12 cellular contexts compared by ENCODE assay signal in genomic region chr6:151060096-151060741, GRCh38.
DNase-seq lines count a peak whose midpoint lies in the region; ATAC-seq, FAIRE-seq and TF ChIP-seq lines count a peak whose summit lies in the region.
"Had no signal": no experiment of that assay in that cellular context is flagged by ENCODE, and none has a peak within 500 bp of the region (broad histone marks: within the 10 kb centered on the region; RNA-seq: fewer than 3 reads in every experiment).

No MANE protein-coding gene starts in this region.

- FAIRE-seq in H54 (lab: Jason Lieb, UNC) (peak; percentile 58), small intestine (lab: Jason Lieb, UNC) (no peak)
- FAIRE-seq: H1, K562 had no signal

- H3K36me3 ChIP-seq in small intestine (ENCODE audit: control insufficient read depth in 2 of 2, insufficient read depth in 2 of 2, low read length in 2 of 2): no peaks in the 10 kb centered on the region

- no peaks in the 10 kb centered on the region for H3K4me1 ChIP-seq in small intestine (ENCODE audit: control insufficient read depth in 2 of 2, insufficient read depth in 1 of 2, low read depth in 1 of 2, low read length in 1 of 2)

- no peaks in the 10 kb centered on the region for H3K27me3 ChIP-seq in small intestine (ENCODE audit: control insufficient read depth in 2 of 2, insufficient read depth in 2 of 2, low read length in 2 of 2)
- H3K27me3 ChIP-seq: dorsolateral prefrontal cortex had no signal

- 81 to 89% (median 88%) methylated on average over 8 of the region's 8 CpGs for WGBS in small intestine, 3 donors

- H3K4me3 ChIP-seq in small intestine (ENCODE audit: low read depth in 1 of 2, low read length in 2 of 2): no peak overlapping the region
- H3K4me3 ChIP-seq: dorsolateral prefrontal cortex, K562 had no signal

- H3K9me3 ChIP-seq in small intestine (ENCODE audit: control insufficient read depth, low read depth) (no peaks in the 10 kb centered on the region), T-helper 17 cell (ENCODE audit: control insufficient read depth, low read length, poor library complexity, severe bottlenecking) (no peaks in the 10 kb centered on the region)

- peak; percentile 28 for DNase-seq in H54 (ENCODE audit: insufficient read length, low spot score)
- peak; percentile 42 for DNase-seq in T1000 (lab: John Stamatoyannopoulos, UW)
- DNase-seq in glutamatergic neuron: no peak
- DNase-seq in small intestine: peak; percentile 64
- DNase-seq in T-helper 17 cell: no peak
- DNase-seq in NCI-H187 treated with DMSO at 0.1 percent for 48 hours (lab: John Stamatoyannopoulos, UW): no peak
- DNase-seq in NCI-H345 (lab: John Stamatoyannopoulos, UW): no peak
- DNase-seq: dorsolateral prefrontal cortex, natural killer cell had no signal

- H3K36me3 Mint-ChIP-seq in glutamatergic neuron (ENCODE audit: unreplicated experiment) (no peaks in the 10 kb centered on the region), T-helper 17 cell (ENCODE audit: low read depth) (peaks cover 5% of the 10 kb centered on the region)
- H3K36me3 Mint-ChIP-seq: natural killer cell had no signal

- peak overlapping the region; percentile 33 to 71 for H3K27ac ChIP-seq in small intestine (ENCODE audit: low read depth in 1 of 2, low read length in 1 of 2)
- H3K27ac ChIP-seq: dorsolateral prefrontal cortex had no signal

- H3K9me3 Mint-ChIP-seq in glutamatergic neuron (ENCODE audit: unreplicated experiment): peaks cover 1% of the 10 kb centered on the region
- H3K9me3 Mint-ChIP-seq: natural killer cell had no signal

- H3K27ac Mint-ChIP-seq in glutamatergic neuron (ENCODE audit: unreplicated experiment) (peak overlapping the region; percentile 60), T-helper 17 cell (no peak overlapping the region)
- H3K27ac Mint-ChIP-seq: natural killer cell had no signal

- no peak for TF ChIP-seq POLR2A in H54 (IDR thresholded peaks at IDR 0.05; ENCODE audit: low read depth, low read length)

- TF ChIP-seq CTCF in glutamatergic neuron (IDR thresholded peaks at IDR 0.05; ENCODE audit: partially characterized antibody, unreplicated experiment): no peak

- H3K4me3 Mint-ChIP-seq in glutamatergic neuron (ENCODE audit: unreplicated experiment): no peak overlapping the region
- no peak overlapping the region for H3K4me3 Mint-ChIP-seq in T-helper 17 cell
- H3K4me3 Mint-ChIP-seq: natural killer cell had no signal

- H3K27me3 Mint-ChIP-seq in glutamatergic neuron (ENCODE audit: unreplicated experiment) (peaks cover 4% of the 10 kb centered on the region), T-helper 17 cell (no peaks in the 10 kb centered on the region)

- peaks cover 18% of the 10 kb centered on the region for H3K4me1 Mint-ChIP-seq in glutamatergic neuron (ENCODE audit: low read depth, unreplicated experiment)
- no peaks in the 10 kb centered on the region for H3K4me1 Mint-ChIP-seq in T-helper 17 cell
- H3K4me1 Mint-ChIP-seq: natural killer cell had no signal

- ATAC-seq in T-helper 17 cell: no peak
- ATAC-seq in GM18873 (IDR thresholded peaks at IDR 0.05; ENCODE audit: low FRiP score, unreplicated experiment): no peak
- ATAC-seq: K562 had no signal

Comparison
In these comparisons a context has a peak if more than half of its experiments do, and no peak if none do; other contexts are left out.
1. DNase-seq: peak in H54 (single experiment), T1000 (single experiment) and small intestine (single experiment); none in glutamatergic neuron (single experiment), T-helper 17 cell (0 of 3), NCI-H187 treated with DMSO at 0.1 percent for 48 hours (single experiment) and NCI-H345 (single experiment).